ENCODE assay signal across 1 cellular context in the genomic region with DNA sequence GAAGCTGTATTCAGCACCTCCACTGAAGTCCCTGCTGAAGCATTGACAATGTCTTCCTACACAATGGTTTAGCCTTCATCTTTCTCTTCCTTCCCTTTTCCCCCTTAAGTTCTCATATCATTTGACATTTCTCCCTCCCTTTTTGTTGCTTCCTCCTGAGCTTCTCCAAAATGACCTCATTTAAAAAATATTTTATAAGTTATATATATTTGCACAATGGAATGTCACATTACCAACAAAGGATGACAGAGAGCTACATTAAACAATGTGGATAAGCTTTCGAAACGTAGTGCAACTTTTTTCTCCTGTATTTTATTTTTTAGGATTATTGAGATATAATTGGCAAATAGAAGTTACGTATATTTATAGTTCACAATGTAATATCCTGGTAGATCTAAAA.
TF ChIP-seq lines count a peak whose summit lies in the region.

No MANE protein-coding gene starts in this region.

TF ChIP-seq in H1, 55 proteins besides CTCF, POLR2A, EP300 and RAD21:
- TF ChIP-seq POLR2AphosphoS5 (IDR thresholded peaks at IDR 0.05; ENCODE audit: low read depth, low read length), result no peak
- no peak for TF ChIP-seq ZNF274 (IDR thresholded peaks at IDR 0.05; ENCODE audit: borderline replicate concordance, extremely low read depth, low read length)
- no peak for TF ChIP-seq CBX5 (IDR thresholded peaks at IDR 0.05; ENCODE audit: low read depth, low read length)
